29 cellular contexts compared by ENCODE assay signal in genomic region chr3:118980832-118981231, GRCh38. TPM values are rescaled to one million over a fixed set of nuclear protein-coding genes. Genes with fewer than 3 reads are reported as not detected.
"Had no signal": no experiment of that assay in that cellular context is flagged by ENCODE, and none has a peak within 500 bp of the region (broad histone marks: within the 10 kb centered on the region; RNA-seq: fewer than 3 reads in every experiment).

No MANE protein-coding gene starts in this region.

- H3K27ac Mint-ChIP-seq: activated CD4-positive, alpha-beta memory T cell treated with anti-CD3 and anti-CD28 coated beads, Interleukin-2, amount 10 ng/mL, durations not matched to agents 7 days and 5 days; activated naive CD4-positive, alpha-beta T cell treated with anti-CD3 and anti-CD28 coated beads, Interleukin-2, amount 10 ng/mL, durations not matched to agents 7 days and 5 days; activated naive CD4-positive, alpha-beta T cell treated with anti-CD3 and anti-CD28 coated beads, Interleukin-2, amount 50 U/mL, for 72 hours; activated naive CD8-positive, alpha-beta T cell treated with anti-CD3 and anti-CD28 coated beads, Interleukin-2, amount 50 U/mL, for 24 hours; activated T-helper 1 cell treated with anti-CD3 and anti-CD28 coated beads, Interleukin-12 subunit alpha, Interleukin-12 subunit beta, Interleukin-2, Interleukin-4 antibody, amounts not matched to agents 30 ng/mL and 10 ng/mL and 1 ng/mL, durations not matched to agents 14 hours and 24 hours and 36 hours; effector memory CD8-positive, alpha-beta T cell had no signal

- H3K27me3 Mint-ChIP-seq: activated naive CD4-positive, alpha-beta T cell treated with anti-CD3 and anti-CD28 coated beads, Interleukin-2, amount 10 ng/mL, durations not matched to agents 7 days and 5 days had no signal

- H3K4me2 ChIP-seq: hepatocyte had no signal

- H3K9me3 ChIP-seq: body of pancreas, esophagus muscularis mucosa, gastroesophageal sphincter, heart right ventricle had no signal

- DNase-seq: activated CD4-positive, alpha-beta memory T cell treated with anti-CD3 and anti-CD28 coated beads, Interleukin-2, amount 10 ng/mL, durations not matched to agents 7 days and 5 days; activated CD4-positive, alpha-beta T cell treated with anti-CD3 and anti-CD28 coated beads for 4 hours; activated CD4-positive, alpha-beta T cell treated with anti-CD3 and anti-CD28 coated beads, Interleukin-2, amount 50 U/mL, for 4 hours; activated CD4-positive, CD25-positive, alpha-beta regulatory T cell; activated CD4-positive, CD25-positive, alpha-beta regulatory T cell treated with anti-CD3 and anti-CD28 coated beads, Interleukin-2, amount 50 U/mL, for 72 hours; activated gamma-delta T cell; activated naive CD4-positive, alpha-beta T cell; activated naive CD4-positive, alpha-beta T cell treated with anti-CD3 and anti-CD28 coated beads, Interleukin-2, amount 10 ng/mL, durations not matched to agents 7 days and 5 days; activated naive CD8-positive, alpha-beta T cell treated with anti-CD3 and anti-CD28 coated beads, Interleukin-2, amount 50 U/mL, for 24 hours; adrenal gland; amygdala; aorta; body of pancreas; caudate nucleus; cortex of kidney; dermis blood vessel endothelial cell; effector CD4-positive, alpha-beta T cell; effector memory CD8-positive, alpha-beta T cell; erythroblast; foreskin melanocyte; heart right ventricle had no signal

- ATAC-seq: activated naive CD8-positive, alpha-beta T cell treated with anti-CD3 and anti-CD28 coated beads, Interleukin-2, amount 50 U/mL, for 24 hours; body of pancreas; effector memory CD8-positive, alpha-beta T cell; gastroesophageal sphincter; heart right ventricle had no signal

- H2AFZ ChIP-seq: hepatocyte had no signal

- H3K27ac ChIP-seq: adrenal gland, body of pancreas, esophagus muscularis mucosa, gastroesophageal sphincter, heart right ventricle, hepatocyte had no signal

- H3K36me3 Mint-ChIP-seq: activated naive CD4-positive, alpha-beta T cell treated with anti-CD3 and anti-CD28 coated beads, Interleukin-2, amount 10 ng/mL, durations not matched to agents 7 days and 5 days; activated naive CD4-positive, alpha-beta T cell treated with anti-CD3 and anti-CD28 coated beads, Interleukin-2, amount 50 U/mL, for 72 hours had no signal

- H3K9me3 Mint-ChIP-seq: activated CD4-positive, alpha-beta memory T cell treated with anti-CD3 and anti-CD28 coated beads, Interleukin-2, amount 10 ng/mL, durations not matched to agents 7 days and 5 days; activated naive CD4-positive, alpha-beta T cell treated with anti-CD3 and anti-CD28 coated beads, Interleukin-2, amount 10 ng/mL, durations not matched to agents 7 days and 5 days; activated naive CD4-positive, alpha-beta T cell treated with anti-CD3 and anti-CD28 coated beads, Interleukin-2, amount 50 U/mL, for 72 hours; activated naive CD8-positive, alpha-beta T cell treated with anti-CD3 and anti-CD28 coated beads, Interleukin-2, amount 50 U/mL, for 24 hours; activated T-helper 1 cell treated with anti-CD3 and anti-CD28 coated beads, Interleukin-12 subunit alpha, Interleukin-12 subunit beta, Interleukin-2, Interleukin-4 antibody, amounts not matched to agents 30 ng/mL and 10 ng/mL and 1 ng/mL, durations not matched to agents 14 hours and 24 hours and 36 hours; effector memory CD8-positive, alpha-beta T cell had no signal

- H3K4me3 Mint-ChIP-seq: activated CD4-positive, alpha-beta memory T cell treated with anti-CD3 and anti-CD28 coated beads, Interleukin-2, amount 10 ng/mL, durations not matched to agents 7 days and 5 days; activated naive CD4-positive, alpha-beta T cell treated with anti-CD3 and anti-CD28 coated beads, Interleukin-2, amount 10 ng/mL, durations not matched to agents 7 days and 5 days; activated naive CD8-positive, alpha-beta T cell treated with anti-CD3 and anti-CD28 coated beads, Interleukin-2, amount 50 U/mL, for 24 hours; activated T-helper 1 cell treated with anti-CD3 and anti-CD28 coated beads, Interleukin-12 subunit alpha, Interleukin-12 subunit beta, Interleukin-2, Interleukin-4 antibody, amounts not matched to agents 30 ng/mL and 10 ng/mL and 1 ng/mL, durations not matched to agents 14 hours and 24 hours and 36 hours; effector memory CD8-positive, alpha-beta T cell had no signal

- H3K27me3 ChIP-seq: adrenal gland, body of pancreas, esophagus muscularis mucosa, gastroesophageal sphincter, heart right ventricle, hepatocyte had no signal

- H3K4me3 ChIP-seq: adrenal gland, body of pancreas, esophagus muscularis mucosa, gastroesophageal sphincter, heart right ventricle, hepatocyte had no signal

- H3K36me3 ChIP-seq: adrenal gland, esophagus muscularis mucosa, gastroesophageal sphincter, heart right ventricle had no signal

RNA-seq across cellular contexts. Expression of gene IGSF11, which starts 53.8 kb away (rescaled TPM):
- total RNA-seq: activated CD8-positive, alpha-beta memory T cell treated with anti-CD3 and anti-CD28 coated beads for 36 hours; activated naive CD4-positive, alpha-beta T cell treated with anti-CD3 and anti-CD28 coated beads, Interleukin-2, amount 50 U/mL, for 72 hours; chondrocyte; dermis blood vessel endothelial cell; glomerular endothelial cell; hepatocyte had no signal
